In genomic region chr6:102154176-102154575, GRCh38 we compare ENCODE assay signal across 17 cellular contexts.
"Had no signal": no experiment of that assay in that cellular context is flagged by ENCODE, and none has a peak within 500 bp of the region (broad histone marks: within the 10 kb centered on the region; RNA-seq: fewer than 3 reads in every experiment).

No MANE protein-coding gene starts in this region.

- ATAC-seq: activated T-helper 17 cell treated with anti-CD3 and anti-CD28 coated beads, Interleukin-2, amount 50 U/mL, for 72 hours; T-helper 17 cell had no signal

- DNase-seq: activated B cell treated with CpG ODN at 0.5 μM for 24 hours; activated CD4-positive, alpha-beta memory T cell treated with anti-CD3 and anti-CD28 coated beads, Interleukin-2, amount 10 ng/mL, durations not matched to agents 7 days and 5 days; activated CD4-positive, alpha-beta T cell treated with anti-CD3 and anti-CD28 coated beads, Interleukin-2, amount 10 ng/mL, durations not matched to agents 7 days and 5 days; activated gamma-delta T cell; activated naive CD4-positive, alpha-beta T cell treated with anti-CD3 and anti-CD28 coated beads for 36 hours; activated T-cell treated with anti-CD3 and anti-CD28 coated beads for 4 hours; activated T-cell treated with anti-CD3 and anti-CD28 coated beads, Interleukin-2, amount 50 U/mL, for 48 hours; NCI-H1092; NCI-H1417; NCI-H1930; NCI-H345; NCI-H526 treated with DMSO at 0.1 percent for 48 hours; NCI-H82; SIG-M5; T-helper 17 cell; T-helper 9 cell had no signal
